1 cellular context compared by ENCODE assay signal in the genomic region with DNA sequence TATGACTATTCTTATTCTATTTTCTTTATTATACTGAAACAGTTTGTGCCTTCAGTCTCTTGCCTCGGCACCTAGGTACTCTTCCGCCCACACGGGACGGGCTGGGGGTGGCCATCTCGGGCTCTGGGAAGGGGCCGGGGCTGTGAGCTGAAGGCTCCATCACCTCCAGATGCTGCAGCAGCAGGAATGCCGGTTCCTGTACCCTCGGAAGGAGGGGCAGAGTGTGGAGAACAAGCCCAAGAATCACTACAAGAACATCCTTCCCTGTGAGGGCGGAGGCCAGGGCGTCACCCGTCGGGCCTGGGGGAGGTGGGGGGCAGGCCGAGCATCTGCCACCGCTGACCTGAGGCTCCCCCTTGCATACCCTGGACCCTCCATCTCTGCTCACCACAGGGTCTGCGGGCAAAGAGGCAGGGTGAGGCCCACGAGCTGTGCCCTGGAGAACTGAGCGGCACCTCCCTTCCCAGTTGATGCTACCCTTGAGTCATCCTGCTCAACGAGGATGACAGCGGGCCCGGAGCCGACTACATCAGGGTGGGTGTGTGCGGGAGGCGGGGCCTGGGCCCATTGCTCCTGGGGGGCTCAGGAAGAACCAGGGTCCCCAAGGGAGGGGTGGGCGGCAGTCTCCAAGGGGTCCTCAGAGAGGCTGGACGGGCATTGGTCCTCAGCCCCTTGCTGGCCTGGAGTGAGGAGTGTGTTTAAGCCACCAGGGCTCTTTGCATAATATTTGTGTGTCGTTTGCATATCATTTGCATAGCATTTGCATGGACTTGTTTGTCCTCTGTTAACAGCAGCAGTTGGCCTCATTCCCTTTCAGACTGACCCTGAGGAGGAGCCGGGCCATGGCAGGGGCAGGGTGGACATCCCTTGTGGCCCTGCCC.
TF ChIP-seq lines count a peak whose summit lies in the region.

No MANE protein-coding gene starts in this region.

TF ChIP-seq in HepG2, 621 proteins besides CTCF, POLR2A, EP300 and RAD21 (continued from another document):
- TF ChIP-seq ZC3H13 (CRISPR knock-in tag; IDR thresholded peaks at IDR 0.05) (peak; percentile 45; the same call in 1 of the 2 replicates), ZSCAN22 (CRISPR knock-in tag; IDR thresholded peaks at IDR 0.05) (no peak), PPARG (CRISPR knock-in tag; conservative IDR thresholded peaks at IDR 0.05) (no peak)
